Comparison of ENCODE assay signal across 12 cellular contexts in genomic region chr15:59701880-59702279, GRCh38.
"Had no signal": no experiment of that assay in that cellular context is flagged by ENCODE, and none has a peak within 500 bp of the region (broad histone marks: within the 10 kb centered on the region; RNA-seq: fewer than 3 reads in every experiment).

No MANE protein-coding gene starts in this region.

- H3K4me3 ChIP-seq: adrenal gland, lower lobe of right lung, right atrium auricular region, thyroid gland had no signal

- H3K36me3 ChIP-seq: adrenal gland, lower lobe of right lung, right atrium auricular region, thyroid gland had no signal

- H3K4me1 ChIP-seq: adrenal gland, lower lobe of right lung, right atrium auricular region, thyroid gland had no signal

- DNase-seq: activated CD4-positive, alpha-beta memory T cell treated with anti-CD3 and anti-CD28 coated beads for 36 hours; activated CD4-positive, alpha-beta T cell treated with anti-CD3 and anti-CD28 coated beads for 1 hour; activated T-cell treated with anti-CD3 and anti-CD28 coated beads, Interleukin-2, amount 50 U/mL, for 24 hours; adrenal gland; foreskin fibroblast; left colon; lower lobe of right lung; nephron progenitor cell; stimulated activated CD4-positive, alpha-beta T cell treated with anti-CD3 and anti-CD28 coated beads, Interleukin-2, amount 100 ng/mL, for 48 hours; thyroid gland had no signal

- ATAC-seq: left colon; lower lobe of right lung; stimulated activated memory B cell treated with anti-CD40 and anti-IgM and Interleukin-4, amounts not matched to agents 10 μg/mL and 1 μg/mL and 100 μg/mL, for 72 hours had no signal

- H3K27me3 ChIP-seq: adrenal gland, right atrium auricular region, thyroid gland had no signal

- H3K9me3 ChIP-seq: adrenal gland, lower lobe of right lung, right atrium auricular region, thyroid gland had no signal

- H3K27ac ChIP-seq: adrenal gland, lower lobe of right lung, right atrium auricular region, thyroid gland had no signal
